Comparison of ENCODE assay signal across 7 cellular contexts in the genomic region with DNA sequence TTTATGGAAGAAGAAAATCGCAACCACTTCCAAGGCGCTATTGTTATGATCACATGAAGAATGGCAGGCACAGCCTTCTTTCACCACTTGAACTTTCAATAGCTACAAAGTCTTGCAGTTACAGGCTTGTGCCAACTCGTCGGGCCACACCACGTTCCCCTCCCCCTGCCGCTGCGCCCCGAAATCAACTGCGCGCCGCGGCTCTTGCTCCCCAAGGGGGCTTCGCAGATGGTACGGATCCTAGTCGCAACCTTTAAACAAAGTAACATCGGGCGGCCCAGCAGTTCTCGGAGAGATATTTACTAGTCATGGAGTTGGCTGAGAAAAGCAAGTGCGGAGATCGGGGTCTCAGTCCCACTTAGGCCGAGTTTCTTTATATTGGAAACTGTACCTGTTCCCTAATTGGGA. TPM values are rescaled to one million over a fixed set of nuclear protein-coding genes. Genes with fewer than 3 reads are reported as not detected.
A peak's percentile ranks its signal among the peaks of the same experiment; 100 is the strongest.
DNase-seq lines count a peak whose midpoint lies in the region; ATAC-seq and TF ChIP-seq lines count a peak whose summit lies in the region.

No MANE protein-coding gene starts in this region.

- no peaks in the 10 kb centered on the region for H3K9me3 Mint-ChIP-seq in T-cell

- no peaks in the 10 kb centered on the region for H3K36me3 Mint-ChIP-seq in T-cell

- no peak overlapping the region for H3K27ac ChIP-seq in foreskin keratinocyte

- TF ChIP-seq CTCF in GM20000 (IDR thresholded peaks at IDR 0.05; ENCODE audit: extremely low read depth, missing control alignments) (no peak), foreskin keratinocyte (conservative IDR thresholded peaks at IDR 0.05) (no peak), retinal pigment epithelial cell (conservative IDR thresholded peaks at IDR 0.05; ENCODE audit: low read depth, low read length) (no peak)

- peaks cover 48% of the 10 kb centered on the region for H3K27me3 ChIP-seq in foreskin keratinocyte

- H3K4me1 ChIP-seq in foreskin keratinocyte = no peaks in the 10 kb centered on the region

- ATAC-seq in T-cell (replicated peaks in 1 of 4) (no peak), foreskin keratinocyte (peak; percentile 46)

- POLR2A ChIA-PET in T-cell (lab: Charles Lee) = no interaction called here

- peak overlapping the region; percentile 66 for H3K4me3 ChIP-seq in retinal pigment epithelial cell (ENCODE audit: low read length)

- H3K27ac Mint-ChIP-seq in T-cell = peak overlapping the region in 1 of 2 donors; percentile 6

- H3K4me3 Mint-ChIP-seq in T-cell = peak overlapping the region; percentile 25 to 75 (median 51)

- CTCF ChIA-PET in T-cell (lab: Charles Lee) = no interaction called here

- peak; percentile 32 for DNase-seq in GM20000 (ENCODE audit: low spot score)
- no peak for DNase-seq in T-cell
- DNase-seq in foreskin keratinocyte = peak in 1 of 2 donors; percentile 68
- no peak for DNase-seq in retinal pigment epithelial cell (ENCODE audit: low read depth)
- DNase-seq in midbrain (lab: John Stamatoyannopoulos, UW) = no peak
- DNase-seq in stimulated activated CD4-positive, alpha-beta T cell treated with anti-CD3 and anti-CD28 coated beads, Interleukin-2, amount 100 ng/mL, for 48 hours = no peak
- no peak for DNase-seq in HPDE6-E6E7 (ENCODE audit: extremely low spot score)

- peaks cover 17 to 27% (median 20%) of the 10 kb centered on the region in 3 donors for H3K4me1 Mint-ChIP-seq in T-cell

- H3K27me3 Mint-ChIP-seq in T-cell = peaks cover 49 to 75% of the 10 kb centered on the region in 2 donors

RNA-seq across cellular contexts. Expression of gene SEMA6A, which starts 1.0 kb away (rescaled TPM):
- total RNA-seq in T-cell (under 1 TPM in 3 of 5 donors, not detected in 2; 0.79 to 0.88 (median 0.79) TPM), foreskin keratinocyte (0.34 and 0.49 TPM in 2 replicates)
- 0.10 and 0.20 TPM in 2 replicates for polyA plus RNA-seq in foreskin keratinocyte
